8 cellular contexts compared by ENCODE assay signal in genomic region chr2:39492095-39492590, GRCh38. TPM values are rescaled to one million over a fixed set of nuclear protein-coding genes. Genes with fewer than 3 reads are reported as not detected.
DNase-seq lines count a peak whose midpoint lies in the region; ATAC-seq and TF ChIP-seq lines count a peak whose summit lies in the region.

No MANE protein-coding gene starts in this region.

- H4K8ac ChIP-seq in mesendoderm (ENCODE audit: low read depth, low read length) = no peak overlapping the region

- no peaks in the 10 kb centered on the region for H3K79me2 ChIP-seq in mesendoderm (ENCODE audit: control insufficient read depth, insufficient read depth, low read length)

- no peaks in the 10 kb centered on the region for H3K27me3 ChIP-seq in mesendoderm (ENCODE audit: insufficient read depth, low read length, poor library complexity)

- no peaks in the 10 kb centered on the region for H3K36me3 Mint-ChIP-seq in type B pancreatic cell

- no peak for TF ChIP-seq CTCF in GM12864 (IDR thresholded peaks at IDR 0.05; ENCODE audit: low read depth, low read length, missing control alignments)
- no peak for TF ChIP-seq CTCF in type B pancreatic cell (conservative IDR thresholded peaks at IDR 0.05)

- H3K79me1 ChIP-seq in mesendoderm (ENCODE audit: low read length) = no peaks in the 10 kb centered on the region

- no CpG with 5 or more reads among the region's 3 CpGs for WGBS in mesendoderm (ENCODE audit: extremely low coverage, insufficient coverage, low lambda C conversion rate)

- no peaks in the 10 kb centered on the region for H3K9me3 Mint-ChIP-seq in type B pancreatic cell

- intact Hi-C loops in left cardiac atrium (cut with DNase I) = no loop called here

- H3K4me3 ChIP-seq in GM12864 (ENCODE audit: low read depth, low read length) = no peak overlapping the region
- no peak overlapping the region for H3K4me3 ChIP-seq in mesendoderm (ENCODE audit: low read length)

- H3K27ac ChIP-seq in mesendoderm (ENCODE audit: low read depth, low read length) = no peak overlapping the region

- no peak overlapping the region for H2AK5ac ChIP-seq in mesendoderm (ENCODE audit: low read length)

- H4K5ac ChIP-seq in mesendoderm (ENCODE audit: low read length) = no peak overlapping the region

- ATAC-seq in GM21367 (IDR thresholded peaks at IDR 0.05; ENCODE audit: unreplicated experiment) = peak; percentile 98
- peak; percentile 98 for ATAC-seq in HG03521 (IDR thresholded peaks at IDR 0.05; ENCODE audit: unreplicated experiment)
- ATAC-seq in left cardiac atrium = peak; percentile 56 to 85

- no peak overlapping the region for H3K9ac ChIP-seq in mesendoderm (ENCODE audit: low read length)

- no peak overlapping the region for H3K56ac ChIP-seq in mesendoderm (ENCODE audit: low read length)

- H3K18ac ChIP-seq in mesendoderm (ENCODE audit: low read length) = no peak overlapping the region

- H3K4ac ChIP-seq in mesendoderm (ENCODE audit: low read depth, low read length) = no peak overlapping the region

- no peak overlapping the region for H2BK15ac ChIP-seq in mesendoderm (replicated peaks; ENCODE audit: low read depth)

- H3K27ac Mint-ChIP-seq in type B pancreatic cell = peak overlapping the region; percentile 9

- peaks cover 4% of the 10 kb centered on the region for H3K4me1 ChIP-seq in mesendoderm (ENCODE audit: control insufficient read depth, low read depth, low read length)

- DNase-seq in GM12864 (ENCODE audit: low read depth) (peak; percentile 94), T1000 (lab: John Stamatoyannopoulos, UW) (peak; percentile 18), left cardiac atrium (no peak), type B pancreatic cell (ENCODE audit: extremely low spot score, unreplicated experiment) (no peak), DMS114 treated with DMSO at 0.1 percent for 48 hours (lab: John Stamatoyannopoulos, UW; ENCODE audit: unreplicated experiment) (no peak), mesendoderm (no peak)

- H3K4me1 Mint-ChIP-seq in type B pancreatic cell (ENCODE audit: unreplicated experiment) = peaks cover 19% of the 10 kb centered on the region

- H2BK5ac ChIP-seq in mesendoderm (ENCODE audit: low read length) = no peak overlapping the region

- H3K4me3 Mint-ChIP-seq in type B pancreatic cell = no peak overlapping the region

- H3K4me2 ChIP-seq in mesendoderm (ENCODE audit: low read length) = no peak overlapping the region

- no peaks in the 10 kb centered on the region for H3K36me3 ChIP-seq in mesendoderm (ENCODE audit: control insufficient read depth, insufficient read depth, low read length)

- H3K27me3 Mint-ChIP-seq in type B pancreatic cell = no peaks in the 10 kb centered on the region

- H3K23ac ChIP-seq in mesendoderm (ENCODE audit: low read length) = no peak overlapping the region

- H2BK120ac ChIP-seq in mesendoderm (ENCODE audit: low read depth, low read length) = no peak overlapping the region

RNA-seq across cellular contexts. Expression of gene MAP4K3, which starts 55.1 kb away (rescaled TPM):
- 10 to 100 TPM; 28.0 to 31.2 TPM for total RNA-seq in left cardiac atrium
- total RNA-seq in type B pancreatic cell (ENCODE audit: low replicate concordance) = 36.7 and 49.0 TPM in 2 replicates
- 24.1 TPM for polyA plus RNA-seq in mesendoderm (2013, experiment 1 of 2)
- 25.5 TPM for polyA plus RNA-seq in mesendoderm (2013, experiment 2 of 2)

Comparison
In these comparisons a context has a peak if more than half of its experiments do, and no peak if none do; other contexts are left out.
1. DNase-seq: peak in GM12864 (single experiment) and T1000 (single experiment); none in left cardiac atrium (single experiment), type B pancreatic cell (single experiment), DMS114 treated with DMSO at 0.1 percent for 48 hours (single experiment) and mesendoderm (single experiment).
2. Peak in every context shown above with its lines, with median percentiles within 50 percentile points of each other: ATAC-seq.